27 cellular contexts compared by ENCODE assay signal in the genomic region with DNA sequence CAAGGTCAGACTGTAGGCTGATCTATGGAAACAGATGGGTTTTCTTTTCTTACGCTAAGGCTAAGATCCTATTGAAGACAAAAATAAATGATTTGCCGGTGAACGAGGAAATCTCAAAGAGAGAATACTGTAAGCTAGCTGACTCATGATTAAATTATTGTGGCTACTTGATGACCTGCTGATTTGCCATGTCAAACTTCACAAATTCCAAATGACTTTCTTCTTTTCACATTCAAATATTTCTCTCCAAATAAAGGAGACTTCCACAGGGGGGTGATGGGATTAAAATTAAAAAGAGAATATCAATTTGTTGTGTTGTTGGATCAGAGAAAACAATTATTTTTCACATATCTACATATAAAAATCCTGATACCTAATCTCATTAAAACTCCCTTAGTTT.
DNase-seq lines count a peak whose midpoint lies in the region; ATAC-seq, FAIRE-seq and TF ChIP-seq lines count a peak whose summit lies in the region.
"Had no signal": no experiment of that assay in that cellular context is flagged by ENCODE, and none has a peak within 500 bp of the region (broad histone marks: within the 10 kb centered on the region; RNA-seq: fewer than 3 reads in every experiment).

No MANE protein-coding gene starts in this region.

- no peak overlapping the region for H3K14ac ChIP-seq in H1 (ENCODE audit: insufficient read length)

- FAIRE-seq in H1 (lab: Jason Lieb, UNC), result no peak
- FAIRE-seq: A549, GM12878 had no signal

- H3K4me3 ChIP-seq in HAP-1 (peak overlapping the region; percentile 9), H1 (ENCODE audit: extremely low read depth in 1 of 4, insufficient read depth in 2 of 4, low read depth in 3 of 4, low read length in 4 of 4) (peak overlapping the region; percentile 24 to 64 (median 34)), iPS-18c (ENCODE audit: insufficient read depth, low read depth, low read length) (peak overlapping the region; percentile 49; the same call in 1 of the 2 replicates)
- H3K4me3 ChIP-seq: A549; BLaER1 treated with 17β-estradiol and CSF1 and Interleukin-3, amounts not matched to agents 10 nM and 100 nM; GM12878; GM23248; SJSA1 had no signal

- H4K8ac ChIP-seq in H1 (ENCODE audit: extremely low read depth, insufficient read depth, low read length), result no peak overlapping the region

- H3K9ac ChIP-seq in H1 (replicated peaks in 1 of 4; ENCODE audit: extremely low read depth in 1 of 4, low read depth in 3 of 4, low read length in 3 of 4), result peak overlapping the region in 1 of 4 experiments; percentile 34; a peak in 1 of 7 replicates
- H3K9ac ChIP-seq: BLaER1 treated with 17β-estradiol and CSF1 and Interleukin-3, amounts not matched to agents 10 nM and 100 nM; GM23248 had no signal

- no peak overlapping the region; the same call in 1 of the 2 replicates for H2BK5ac ChIP-seq in H1 (ENCODE audit: low read depth, low read length)

- H3K9me3 ChIP-seq in HAP-1, result no peaks in the 10 kb centered on the region
- no peaks in the 10 kb centered on the region for H3K9me3 ChIP-seq in H1 (ENCODE audit: insufficient read depth in 2 of 2, low read depth in 1 of 2, low read length in 1 of 2)
- no peaks in the 10 kb centered on the region for H3K9me3 ChIP-seq in iPS-18c (ENCODE audit: control insufficient read depth, insufficient read depth, low read length)
- H3K9me3 ChIP-seq: A549; BLaER1 treated with 17β-estradiol and CSF1 and Interleukin-3, amounts not matched to agents 10 nM and 100 nM; SJSA1 had no signal

- H3K23ac ChIP-seq in H1 (ENCODE audit: insufficient read length), result no peak overlapping the region

- H4K20me1 ChIP-seq in H1 (replicated peaks in 1 of 2; ENCODE audit: control insufficient read depth in 1 of 2, insufficient read depth in 2 of 2, low read length in 2 of 2), result no peaks in the 10 kb centered on the region
- H4K20me1 ChIP-seq: BLaER1 treated with 17β-estradiol and CSF1 and Interleukin-3, amounts not matched to agents 10 nM and 100 nM had no signal

- H3K79me2 ChIP-seq in H1 (ENCODE audit: control insufficient read depth in 1 of 2, insufficient read depth in 2 of 2, low read length in 2 of 2), result peaks cover 0 to 43% of the 10 kb centered on the region in 2 experiments; a peak in 2 of 4 replicates

- H3K27me3 ChIP-seq in HAP-1 (ENCODE audit: low read depth) (no peaks in the 10 kb centered on the region), H1 (replicated peaks in 1 of 4; ENCODE audit: control insufficient read depth in 3 of 4, extremely low read depth in 1 of 4, insufficient read depth in 3 of 4, low read length in 3 of 4) (no peaks in the 10 kb centered on the region)
- H3K27me3 ChIP-seq: BLaER1 treated with 17β-estradiol and CSF1 and Interleukin-3, amounts not matched to agents 10 nM and 100 nM; SJSA1 had no signal

- peak overlapping the region; percentile 64; the same call in 1 of the 2 replicates for H3K27ac ChIP-seq in H1 (ENCODE audit: low read depth, low read length)
- H3K27ac ChIP-seq: A549; BLaER1 treated with 17β-estradiol and CSF1 and Interleukin-3, amounts not matched to agents 10 nM and 100 nM; GM23248; SJSA1 had no signal

- no peak for TF ChIP-seq EP300 in H1 (IDR thresholded peaks at IDR 0.05; ENCODE audit: borderline replicate concordance in 1 of 2, low read depth in 2 of 2, low read length in 2 of 2)

- POLR2A ChIA-PET in H1 (lab: Charles Lee; ENCODE audit: partially characterized antibody), result interaction anchor here (1.1 kb wide), 1 partner anchor 19 kb away, joined by 3 read pairs; no protein-coding TSS in a partner anchor

- H3K56ac ChIP-seq in H1 (replicated peaks; ENCODE audit: insufficient read length, low read depth, low read length), result no peak overlapping the region

- no peak overlapping the region for H2AFZ ChIP-seq in H1 (ENCODE audit: low read length)
- H2AFZ ChIP-seq: GM23248 had no signal

- peak overlapping the region; percentile 71 to 74 for H3K4me2 ChIP-seq in H1 (ENCODE audit: insufficient read depth in 1 of 2, low read depth in 2 of 2, low read length in 2 of 2)
- H3K4me2 ChIP-seq: A549; BLaER1 treated with 17β-estradiol and CSF1 and Interleukin-3, amounts not matched to agents 10 nM and 100 nM had no signal

- no peak for ATAC-seq in HG02588 (IDR thresholded peaks at IDR 0.05; ENCODE audit: unreplicated experiment)
- ATAC-seq: A549, GM12878, HCT116 had no signal

- no peak overlapping the region for H4K91ac ChIP-seq in H1 (replicated peaks; ENCODE audit: insufficient read length, low read length)

- H3K18ac ChIP-seq in H1 (ENCODE audit: extremely low read depth, low read length), result no peak overlapping the region

- no peak overlapping the region for H2AK5ac ChIP-seq in H1 (ENCODE audit: low read depth, low read length)

- no peaks in the 10 kb centered on the region for H3K36me3 ChIP-seq in HAP-1 (replicated peaks)
- no peaks in the 10 kb centered on the region; a peak in 2 of 8 replicates for H3K36me3 ChIP-seq in H1 (ENCODE audit: control insufficient read depth in 2 of 4, insufficient read depth in 4 of 4, low read length in 3 of 4)
- H3K36me3 ChIP-seq: BLaER1 treated with 17β-estradiol and CSF1 and Interleukin-3, amounts not matched to agents 10 nM and 100 nM; SJSA1 had no signal

- no peak for TF ChIP-seq POLR2A in H1 (IDR thresholded peaks at IDR 0.05; ENCODE audit: control extremely low read depth in 1 of 2, low read depth in 2 of 2, low read length in 2 of 2)

- H3K4me1 ChIP-seq in HAP-1 (peaks cover 30% of the 10 kb centered on the region), H1 (replicated peaks in 1 of 4; ENCODE audit: control insufficient read depth in 3 of 4, insufficient read depth in 4 of 4, low read length in 3 of 4) (peaks cover 0 to 20% (median 5%) of the 10 kb centered on the region in 4 experiments; a peak in 3 of 7 replicates)
- H3K4me1 ChIP-seq: A549, SJSA1 had no signal

- no peak for TF ChIP-seq CTCF in H1 (IDR thresholded peaks at IDR 0.05; ENCODE audit: control extremely low read depth in 1 of 3, insufficient read depth in 1 of 3, low read depth in 1 of 3, low read length in 3 of 3)

- H3K4ac ChIP-seq in H1 (replicated peaks; ENCODE audit: insufficient read length, low read depth, low read length), result no peak overlapping the region

- peak in 1 of 2 experiments; percentile 72 for DNase-seq in HAP-1 (ENCODE audit: low spot score in 2 of 2)
- no peak for DNase-seq in H1 (ENCODE audit: low read depth in 1 of 2, low spot score in 2 of 2)
- DNase-seq in occipital lobe (lab: John Stamatoyannopoulos, UW), result no peak
- DNase-seq in NCI-H2171 treated with DMSO at 0.1 percent for 48 hours (lab: John Stamatoyannopoulos, UW), result no peak
- no peak for DNase-seq in NCI-H146 treated with DMSO at 0.1 percent for 48 hours (lab: John Stamatoyannopoulos, UW; ENCODE audit: unreplicated experiment)
- DNase-seq: AML-193; CD4-positive, alpha-beta T cell; COR-L47; GDM1; GM23248; IMR-90; KG1; MM.1S; NCI-H1694; NCI-H2029 treated with DMSO at 0.1 percent for 48 hours; NCI-H2227 treated with DMSO at 0.1 percent for 48 hours; NCI-H510A; NCI-H69; Right ventricle myocardium superior; RPMI8226 had no signal

- TF ChIP-seq RAD21 in H1 (IDR thresholded peaks at IDR 0.05 in 1 of 2, conservative IDR thresholded peaks at IDR 0.05 in 1 of 2; ENCODE audit: low read depth in 2 of 2, low read length in 2 of 2), result no peak

- peak overlapping the region; percentile 95 for H4K5ac ChIP-seq in H1 (ENCODE audit: insufficient read length, low read depth, low read length)

- no peak overlapping the region for H2BK15ac ChIP-seq in H1 (ENCODE audit: low read length)

- H3K23me2 ChIP-seq in H1 (ENCODE audit: low read depth, low read length), result no peaks in the 10 kb centered on the region

- WGBS in H1 (ENCODE audit: extremely low coverage in 1 of 2, insufficient coverage in 1 of 2, insufficient read length in 1 of 2, insufficient replicate concordance in 2 of 2, low coverage in 1 of 2, low lambda C conversion rate in 2 of 2, missing lambda C conversion rate in 1 of 2), 2 experiments, result 2% methylated on average over 3 of the region's 3 CpGs; no CpG with 5 or more reads in 1 of the 2 experiments

- no peak overlapping the region for H2BK12ac ChIP-seq in H1 (ENCODE audit: low read depth, low read length)

- no peak overlapping the region for H2BK120ac ChIP-seq in H1 (replicated peaks; ENCODE audit: low read depth, low read length)

- no peak overlapping the region for H2BK20ac ChIP-seq in H1 (ENCODE audit: low read length)

- CTCF ChIA-PET in H1 (lab: Charles Lee; ENCODE audit: partially characterized antibody), result no interaction called here

- H3K79me1 ChIP-seq in H1 (ENCODE audit: low read depth, low read length), result no peaks in the 10 kb centered on the region

- in situ Hi-C loops in HAP-1 (cut with MboI; ENCODE audit: low sequenced_read_pairs), result no loop called here

TF ChIP-seq in H1, 55 proteins besides CTCF, POLR2A, EP300 and RAD21 (continues in another document):
- TF ChIP-seq BACH1 (IDR thresholded peaks at IDR 0.05; ENCODE audit: low read length) (peak; percentile 60), SUZ12 (IDR thresholded peaks at IDR 0.05; ENCODE audit: low read length) (no peak), TEAD4 (IDR thresholded peaks at IDR 0.05; ENCODE audit: low read depth, low read length) (no peak), CHD1 (IDR thresholded peaks at IDR 0.05; ENCODE audit: low read depth, low read length) (0 out of 2 replicates have a peak, but pooled peaks have one; percentile 6)
